ENCODE assay signal across 19 cellular contexts in the genomic region with DNA sequence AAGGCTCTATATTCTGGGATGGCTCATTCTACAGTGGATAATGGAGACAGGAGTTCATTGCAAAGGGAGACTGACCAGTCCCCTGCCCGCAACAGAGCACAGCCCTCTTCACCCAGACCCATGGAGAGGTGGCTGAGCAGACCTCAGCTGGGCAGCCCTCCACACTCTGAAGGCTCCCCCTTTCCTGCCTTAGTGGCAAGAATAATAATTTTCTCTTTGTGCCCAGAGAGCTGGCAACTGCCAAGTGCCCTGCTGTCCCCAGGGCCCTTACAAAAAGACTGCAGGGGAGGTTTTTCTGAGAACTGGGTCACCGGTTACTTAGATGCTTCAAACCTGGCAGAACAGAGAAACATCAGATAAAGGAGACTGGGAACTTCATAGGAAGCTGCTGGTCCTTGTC. TPM values are rescaled to one million over a fixed set of nuclear protein-coding genes. Genes with fewer than 3 reads are reported as not detected.
DNase-seq lines count a peak whose midpoint lies in the region; ATAC-seq and FAIRE-seq lines count a peak whose summit lies in the region.
"Had no signal": no experiment of that assay in that cellular context is flagged by ENCODE, and none has a peak within 500 bp of the region (broad histone marks: within the 10 kb centered on the region; RNA-seq: fewer than 3 reads in every experiment).

No MANE protein-coding gene starts in this region.

- peaks cover 20% of the 10 kb centered on the region for H3K27me3 Mint-ChIP-seq in T-helper 17 cell

- peak overlapping the region; percentile 5 for H2BK5ac ChIP-seq in neuronal stem cell (ENCODE audit: low read length)

- no peak overlapping the region for H2AFZ ChIP-seq in neuronal stem cell (ENCODE audit: low read length)

- H3K36me3 Mint-ChIP-seq in T-helper 17 cell (ENCODE audit: low read depth), result peaks cover 3% of the 10 kb centered on the region

- peaks cover 3% of the 10 kb centered on the region for H3K79me1 ChIP-seq in neuronal stem cell (ENCODE audit: low read depth, low read length)

- no peak for DNase-seq in T-helper 17 cell
- DNase-seq in neuronal stem cell (ENCODE audit: low spot score), result no peak
- DNase-seq in RPMI8226, result no peak
- DNase-seq in GM03348 (ENCODE audit: low spot score), result no peak
- DNase-seq in GM19239 (ENCODE audit: insufficient read length, low spot score), result no peak
- no peak for DNase-seq in 8988T
- DNase-seq: CD8-positive, alpha-beta memory T cell; KG1; NCI-H1105 treated with DMSO at 0.1 percent for 48 hours; NCI-H1694 treated with DMSO at 0.1 percent for 48 hours; NCI-H2227 treated with DMSO at 0.1 percent for 48 hours; NCI-H524; NCI-H82 had no signal

- no peaks in the 10 kb centered on the region for H4K20me1 ChIP-seq in BLaER1

- no peak overlapping the region for H3K4me3 ChIP-seq in BLaER1
- H3K4me3 ChIP-seq in neuronal stem cell (ENCODE audit: low read length in 2 of 2), result no peak overlapping the region
- H3K4me3 ChIP-seq: A549, HAP-1, SJSA1 had no signal

- H3K4me3 Mint-ChIP-seq in T-helper 17 cell, result no peak overlapping the region

- H3K36me3 ChIP-seq in BLaER1, result no peaks in the 10 kb centered on the region
- H3K36me3 ChIP-seq in neuronal stem cell (replicated peaks in 1 of 2; ENCODE audit: control insufficient read depth in 2 of 2, insufficient read depth in 2 of 2, low read length in 2 of 2), result no peaks in the 10 kb centered on the region
- H3K36me3 ChIP-seq: HAP-1, SJSA1 had no signal

- H2BK15ac ChIP-seq in neuronal stem cell (ENCODE audit: low read length), result no peak overlapping the region

- no peak overlapping the region for H3K27ac ChIP-seq in BLaER1
- no peak overlapping the region for H3K27ac ChIP-seq in neuronal stem cell (replicated peaks; ENCODE audit: low read length)
- H3K27ac ChIP-seq: A549, SJSA1 had no signal

- peaks cover 4% of the 10 kb centered on the region; the same call in 1 of the 2 replicates for H3K27me3 ChIP-seq in BLaER1
- H3K27me3 ChIP-seq in neuronal stem cell (ENCODE audit: control insufficient read depth in 3 of 3, insufficient read depth in 3 of 3, low read depth in 1 of 3, low read length in 3 of 3), result peaks cover 4 to 49% (median 16%) of the 10 kb centered on the region in 3 experiments

- H2AK5ac ChIP-seq in neuronal stem cell (ENCODE audit: low read depth, low read length), result no peak overlapping the region

- peaks cover 3% of the 10 kb centered on the region for H3K4me1 Mint-ChIP-seq in T-helper 17 cell

- FAIRE-seq in GM19239 (lab: Jason Lieb, UNC), result no peak
- FAIRE-seq: A549 had no signal

- H2BK12ac ChIP-seq in neuronal stem cell (ENCODE audit: low read length), result no peak overlapping the region

- no peak overlapping the region for H4K8ac ChIP-seq in neuronal stem cell (ENCODE audit: low read depth, low read length)

- H3K9ac ChIP-seq in BLaER1, result peak overlapping the region; percentile 53; the same call in 1 of the 2 replicates
- H3K9ac ChIP-seq in neuronal stem cell (ENCODE audit: low read depth, low read length, poor library complexity), result no peak overlapping the region

- no peak overlapping the region for H2BK120ac ChIP-seq in neuronal stem cell (ENCODE audit: low read depth, low read length)

- H3K4me1 ChIP-seq in BLaER1 (peaks cover 13% of the 10 kb centered on the region), neuronal stem cell (ENCODE audit: control insufficient read depth in 2 of 2, insufficient read depth in 1 of 2, low read depth in 1 of 2, low read length in 2 of 2) (peaks cover 0 to 3% of the 10 kb centered on the region in 2 donors)
- H3K4me1 ChIP-seq: HAP-1, SJSA1 had no signal

- peak overlapping the region; percentile 37 for H3K27ac Mint-ChIP-seq in T-helper 17 cell

- H3K18ac ChIP-seq in neuronal stem cell (ENCODE audit: low read length), result no peak overlapping the region

- WGBS in neuronal stem cell (ENCODE audit: extremely low coverage in 2 of 2, insufficient read length in 2 of 2, insufficient replicate concordance in 1 of 2), 2 donors, result no CpG with 5 or more reads among the region's 2 CpGs

- H3K4me2 ChIP-seq in BLaER1 (peak overlapping the region; percentile 41), neuronal stem cell (ENCODE audit: insufficient read depth, low read length, poor library complexity, severe bottlenecking) (no peak overlapping the region)
- H3K4me2 ChIP-seq: A549 had no signal

- H3K9me3 ChIP-seq in BLaER1 (peaks cover 12% of the 10 kb centered on the region), T-helper 17 cell (ENCODE audit: control insufficient read depth, low read length, poor library complexity, severe bottlenecking) (no peaks in the 10 kb centered on the region), neuronal stem cell (replicated peaks in 1 of 2; ENCODE audit: control insufficient read depth in 2 of 2, insufficient read depth in 1 of 2, low read depth in 1 of 2, low read length in 2 of 2) (peaks cover 0 to 10% of the 10 kb centered on the region in 2 donors)
- H3K9me3 ChIP-seq: HAP-1 had no signal

- ATAC-seq in T-helper 17 cell (no peak), esophagus mucosa (peak; percentile 31)
- ATAC-seq: Panc1 had no signal

- H3K23ac ChIP-seq in neuronal stem cell (ENCODE audit: low read depth, low read length, poor library complexity), result no peak overlapping the region

- no peak overlapping the region for H3K4ac ChIP-seq in neuronal stem cell (ENCODE audit: low read length)

- no peak overlapping the region for H3K14ac ChIP-seq in neuronal stem cell (ENCODE audit: low read length)

- H4K91ac ChIP-seq in neuronal stem cell (ENCODE audit: low read depth, low read length, poor library complexity), result no peak overlapping the region

RNA-seq across cellular contexts. Expression of gene ZNFX1, which starts 35.4 kb away (rescaled TPM):
- total RNA-seq in T-helper 17 cell (10 to 100 TPM; 54.0 to 58.8 TPM), esophagus mucosa (10.7 TPM)
- 2.4 TPM for polyA plus RNA-seq in neuronal stem cell (2013, experiment 1 of 2)
- 2.2 TPM for polyA plus RNA-seq in neuronal stem cell (2013, experiment 2 of 2)
